Comparison of ENCODE assay signal across 10 cellular contexts in genomic region chr2:207226671-207227061, GRCh38.
DNase-seq lines count a peak whose midpoint lies in the region; ATAC-seq and TF ChIP-seq lines count a peak whose summit lies in the region.
"Had no signal": no experiment of that assay in that cellular context is flagged by ENCODE, and none has a peak within 500 bp of the region (broad histone marks: within the 10 kb centered on the region; RNA-seq: fewer than 3 reads in every experiment).

No MANE protein-coding gene starts in this region.

- H3K27me3 Mint-ChIP-seq in stimulated activated naive CD8-positive, alpha-beta T cell treated with anti-CD3 and anti-CD28 coated beads, Interleukin-15, Interleukin-2, amounts not matched to agents 100 ng/mL and 50 ng/mL, for 24 hours: peaks cover under 1% of the 10 kb centered on the region

- no peaks in the 10 kb centered on the region for H3K36me3 Mint-ChIP-seq in stimulated activated naive CD8-positive, alpha-beta T cell treated with anti-CD3 and anti-CD28 coated beads, Interleukin-15, Interleukin-2, amounts not matched to agents 100 ng/mL and 50 ng/mL, for 24 hours (ENCODE audit: low read depth)

- H3K36me3 ChIP-seq in esophagus muscularis mucosa: no peaks in the 10 kb centered on the region
- H3K36me3 ChIP-seq in rectal smooth muscle tissue (ENCODE audit: control insufficient read depth, insufficient read depth, low read length): no peaks in the 10 kb centered on the region
- no peaks in the 10 kb centered on the region for H3K36me3 ChIP-seq in PC-9 (ENCODE audit: low read depth)

- H3K9me2 ChIP-seq in PC-9 (ENCODE audit: insufficient read depth): no peaks in the 10 kb centered on the region

- TF ChIP-seq POLR2A in esophagus muscularis mucosa (IDR thresholded peaks at IDR 0.05; ENCODE audit: low read depth): no peak

- H3K4me3 ChIP-seq in esophagus muscularis mucosa: peak overlapping the region; percentile 30 to 48 (median 37)
- no peak overlapping the region for H3K4me3 ChIP-seq in rectal smooth muscle tissue (ENCODE audit: low read length)
- no peak overlapping the region for H3K4me3 ChIP-seq in PC-9

- no peak overlapping the region for H3K4me2 ChIP-seq in PC-9

- POLR2A ChIA-PET in PC-9 (lab: Charles Lee; ENCODE audit: unreplicated experiment): no interaction called here

- H3K9me3 ChIP-seq in esophagus muscularis mucosa (no peaks in the 10 kb centered on the region), PC-9 (ENCODE audit: insufficient read depth, low read depth) (no peaks in the 10 kb centered on the region)

- H4K20me1 ChIP-seq in PC-9 (ENCODE audit: insufficient read depth): no peaks in the 10 kb centered on the region

- no peaks in the 10 kb centered on the region for H3K27me3 ChIP-seq in esophagus muscularis mucosa
- H3K27me3 ChIP-seq in rectal smooth muscle tissue (ENCODE audit: control insufficient read depth, insufficient read depth, low read length): no peaks in the 10 kb centered on the region
- no peaks in the 10 kb centered on the region for H3K27me3 ChIP-seq in PC-9 (ENCODE audit: insufficient read depth, low read depth)

- H3F3A ChIP-seq in PC-9 (ENCODE audit: insufficient read depth, low read depth): no peaks in the 10 kb centered on the region

- H3K27ac Mint-ChIP-seq in stimulated activated naive CD8-positive, alpha-beta T cell treated with anti-CD3 and anti-CD28 coated beads, Interleukin-15, Interleukin-2, amounts not matched to agents 100 ng/mL and 50 ng/mL, for 24 hours: peak overlapping the region; percentile 72

- TF ChIP-seq CTCF in esophagus muscularis mucosa (IDR thresholded peaks at IDR 0.05) (no peak), PC-9 (conservative IDR thresholded peaks at IDR 0.05) (no peak)

- H2AFZ ChIP-seq in PC-9: no peak overlapping the region

- WGBS in esophagus muscularis mucosa: 32% methylated on average over 4 of the region's 4 CpGs

- no peak for ATAC-seq in stimulated activated naive CD8-positive, alpha-beta T cell treated with anti-CD3 and anti-CD28 coated beads, Interleukin-15, Interleukin-2, amounts not matched to agents 100 U/mL and 50 U/mL, for 24 hours
- no peak for ATAC-seq in HG03139 (IDR thresholded peaks at IDR 0.05; ENCODE audit: unreplicated experiment)

- H3K4me1 Mint-ChIP-seq in stimulated activated naive CD8-positive, alpha-beta T cell treated with anti-CD3 and anti-CD28 coated beads, Interleukin-15, Interleukin-2, amounts not matched to agents 100 ng/mL and 50 ng/mL, for 24 hours (ENCODE audit: low read depth): peaks cover 84% of the 10 kb centered on the region

- H3K4me1 ChIP-seq in esophagus muscularis mucosa (peaks cover 45 to 62% (median 49%) of the 10 kb centered on the region in 4 donors), rectal smooth muscle tissue (ENCODE audit: control insufficient read depth, insufficient read depth, low read length) (peaks cover 16% of the 10 kb centered on the region), PC-9 (replicated peaks; ENCODE audit: insufficient read depth) (no peaks in the 10 kb centered on the region; the same call in 1 of the 2 replicates)

- DNase-seq in stimulated activated naive CD8-positive, alpha-beta T cell treated with anti-CD3 and anti-CD28 coated beads, Interleukin-15, Interleukin-2, amounts not matched to agents 100 U/mL and 50 U/mL, for 24 hours: no peak
- DNase-seq in esophagus muscularis mucosa (ENCODE audit: extremely low spot score) (peak; percentile 42), PC-9 (no peak), retina (no peak)
- DNase-seq in stimulated activated CD4-positive, alpha-beta T cell treated with anti-CD3 and anti-CD28 coated beads, Interleukin-2, amount 100 ng/mL, for 48 hours: no peak
- DNase-seq: activated gamma-delta T cell, NCI-H1105 had no signal

- CTCF ChIA-PET in PC-9 (lab: Charles Lee): no interaction called here

- no peak for TF ChIP-seq EP300 in esophagus muscularis mucosa (IDR thresholded peaks at IDR 0.05)

- no peaks in the 10 kb centered on the region for H3K79me2 ChIP-seq in PC-9 (ENCODE audit: low read depth)

- intact Hi-C loops in esophagus muscularis mucosa (cut with DNase I): loop anchor here (5.0 kb wide), 2 partner anchors 59 to 106 kb away; partner anchors contain the start of gene KLF7
- intact Hi-C loops in PC-9 (cut with micrococcal nuclease; ENCODE audit: unreplicated experiment): no loop called here

- no peak overlapping the region for H3K9ac ChIP-seq in rectal smooth muscle tissue (ENCODE audit: low read length)

- H3K27ac ChIP-seq in esophagus muscularis mucosa (replicated peaks in 1 of 4) (peak overlapping the region; percentile 70 to 83 (median 76)), rectal smooth muscle tissue (ENCODE audit: low read depth, low read length) (peak overlapping the region; percentile 85), PC-9 (no peak overlapping the region)

- H3K4me3 Mint-ChIP-seq in stimulated activated naive CD8-positive, alpha-beta T cell treated with anti-CD3 and anti-CD28 coated beads, Interleukin-15, Interleukin-2, amounts not matched to agents 100 ng/mL and 50 ng/mL, for 24 hours: peak overlapping the region; percentile 22

- H3K9me3 Mint-ChIP-seq in stimulated activated naive CD8-positive, alpha-beta T cell treated with anti-CD3 and anti-CD28 coated beads, Interleukin-15, Interleukin-2, amounts not matched to agents 100 ng/mL and 50 ng/mL, for 24 hours: peaks cover 3% of the 10 kb centered on the region

- BruUV-seq in PC-9 (replicated peaks; lab: Mats Ljungman, UMichigan): no TSS peak

Comparison
In these comparisons a context has a peak if more than half of its experiments do, and no peak if none do; other contexts are left out.
1. H3K4me3 ChIP-seq: peak in esophagus muscularis mucosa (4 of 4); none in rectal smooth muscle tissue (single experiment) and PC-9 (single experiment).